9 cellular contexts compared by ENCODE assay signal in the genomic region with DNA sequence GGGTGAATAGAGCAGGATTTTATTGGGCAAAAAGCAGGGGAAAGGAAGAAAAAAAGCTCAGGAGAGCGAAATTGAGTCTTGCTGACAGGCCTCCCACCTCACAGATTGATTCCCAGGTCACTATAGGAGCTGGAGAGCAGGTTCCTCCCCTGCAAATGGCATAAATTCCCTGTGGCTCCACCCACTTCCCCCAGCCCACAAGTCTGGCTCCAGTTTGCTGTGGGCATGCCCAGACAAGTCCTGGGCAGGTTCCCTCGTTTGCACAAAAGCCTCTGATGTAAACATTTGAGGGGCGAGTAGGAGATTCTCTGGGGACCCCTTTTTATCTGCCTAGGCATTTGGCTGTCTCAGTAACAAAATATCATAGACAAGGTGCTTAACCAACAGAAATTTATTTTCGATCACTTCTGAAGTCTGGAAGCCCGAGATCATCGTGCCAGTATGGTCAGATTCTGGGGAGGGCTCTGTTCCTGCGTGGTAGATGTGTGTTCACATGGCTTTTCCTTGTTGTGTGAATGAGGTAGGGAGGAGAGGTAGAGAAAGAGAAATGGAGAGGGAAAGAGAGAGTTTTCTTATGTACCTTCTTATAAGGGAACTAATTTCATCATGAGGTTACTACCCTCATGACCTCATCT.
DNase-seq lines count a peak whose midpoint lies in the region; ATAC-seq, FAIRE-seq and TF ChIP-seq lines count a peak whose summit lies in the region.
"Had no signal": no experiment of that assay in that cellular context is flagged by ENCODE, and none has a peak within 500 bp of the region (broad histone marks: within the 10 kb centered on the region; RNA-seq: fewer than 3 reads in every experiment).

No MANE protein-coding gene starts in this region.

- TF ChIP-seq EP300 in GM12878 (IDR thresholded peaks at IDR 0.05; ENCODE audit: borderline replicate concordance in 1 of 2, control insufficient read depth in 1 of 2, low read depth in 2 of 2, low read length in 2 of 2), result no peak

- WGBS in GM12878 (ENCODE audit: insufficient coverage, insufficient replicate concordance, low lambda C conversion rate, missing lambda C conversion rate), result 17% methylated on average over 7 of the region's 7 CpGs
- WGBS in testis, 2 donors, result 38 to 43% methylated on average over 7 of the region's 7 CpGs

- H3K9me3 ChIP-seq in GM12878 (replicated peaks; ENCODE audit: control insufficient read depth, insufficient read depth, low read length) (no peaks in the 10 kb centered on the region; the same call in 2 of the 3 replicates), testis (no peaks in the 10 kb centered on the region)
- H3K9me3 ChIP-seq: SJSA1 had no signal

- CTCF ChIA-PET in activated naive CD4-positive, alpha-beta T cell treated with anti-CD3 and anti-CD28 coated beads for 36 hours (lab: Charles Lee), result no interaction called here
- CTCF ChIA-PET in activated naive CD4-positive, alpha-beta T cell treated with anti-CD3 and anti-CD28 coated beads, Interleukin-2, amount 10 ng/mL, durations not matched to agents 7 days and 5 days (lab: Charles Lee), result no interaction called here
- CTCF ChIA-PET in GM12878 (lab: Yijun Ruan, JAX), result no interaction called here

- no peaks in the 10 kb centered on the region for H3K36me3 Mint-ChIP-seq in activated naive CD4-positive, alpha-beta T cell treated with anti-CD3 and anti-CD28 coated beads for 36 hours (ENCODE audit: low read depth)
- no peaks in the 10 kb centered on the region for H3K36me3 Mint-ChIP-seq in activated naive CD4-positive, alpha-beta T cell treated with anti-CD3 and anti-CD28 coated beads, Interleukin-2, amount 10 ng/mL, durations not matched to agents 7 days and 5 days
- H3K36me3 Mint-ChIP-seq in activated naive CD8-positive, alpha-beta T cell treated with anti-CD3 and anti-CD28 coated beads for 36 hours, result no peaks in the 10 kb centered on the region

- BruUV-seq in GM12878 (replicated peaks; lab: Mats Ljungman, UMichigan), result no TSS peak

- SMC1A ChIA-PET in GM12878 (lab: Charles Lee; ENCODE audit: uncharacterized antibody, unreplicated experiment), result no interaction called here

- no peaks in the 10 kb centered on the region for H3K4me1 Mint-ChIP-seq in activated naive CD4-positive, alpha-beta T cell treated with anti-CD3 and anti-CD28 coated beads for 36 hours (ENCODE audit: low read depth)
- peaks cover 6% of the 10 kb centered on the region for H3K4me1 Mint-ChIP-seq in activated naive CD4-positive, alpha-beta T cell treated with anti-CD3 and anti-CD28 coated beads, Interleukin-2, amount 10 ng/mL, durations not matched to agents 7 days and 5 days
- no peaks in the 10 kb centered on the region for H3K4me1 Mint-ChIP-seq in activated naive CD8-positive, alpha-beta T cell treated with anti-CD3 and anti-CD28 coated beads for 36 hours

- TF ChIP-seq RAD21 in GM12878 (IDR thresholded peaks at IDR 0.05; ENCODE audit: insufficient read depth, low read depth, low read length), result no peak

- H3K27me3 Mint-ChIP-seq in activated naive CD4-positive, alpha-beta T cell treated with anti-CD3 and anti-CD28 coated beads for 36 hours (ENCODE audit: low read depth), result no peaks in the 10 kb centered on the region
- no peaks in the 10 kb centered on the region for H3K27me3 Mint-ChIP-seq in activated naive CD4-positive, alpha-beta T cell treated with anti-CD3 and anti-CD28 coated beads, Interleukin-2, amount 10 ng/mL, durations not matched to agents 7 days and 5 days
- H3K27me3 Mint-ChIP-seq in activated naive CD8-positive, alpha-beta T cell treated with anti-CD3 and anti-CD28 coated beads for 36 hours, result no peaks in the 10 kb centered on the region

- H3K4me3 ChIP-seq in GM12878 (no peak overlapping the region), testis (no peak overlapping the region)
- H3K4me3 ChIP-seq: SJSA1 had no signal

- H3K36me3 ChIP-seq in GM12878 (ENCODE audit: control insufficient read depth in 2 of 2, insufficient read depth in 2 of 2, low read length in 1 of 2) (no peaks in the 10 kb centered on the region), testis (ENCODE audit: low read depth, missing control alignments) (no peaks in the 10 kb centered on the region)
- H3K36me3 ChIP-seq: SJSA1 had no signal

- no peak for TF ChIP-seq CTCF in GM12878 (IDR thresholded peaks at IDR 0.05 in 2 of 3, conservative IDR thresholded peaks at IDR 0.05 in 1 of 3; ENCODE audit: control insufficient read depth in 2 of 3, extremely low read depth in 1 of 3, insufficient read depth in 1 of 3, low read depth in 3 of 3, low read length in 3 of 3)
- TF ChIP-seq CTCF in testis (IDR thresholded peaks at IDR 0.05), result no peak

- H3K4me2 ChIP-seq in GM12878 (ENCODE audit: control insufficient read depth, insufficient read depth), result no peak overlapping the region

- in situ Hi-C loops in GM12878 (cut with MboI), result no loop called here

- no peaks in the 10 kb centered on the region for H3K4me1 ChIP-seq in GM12878 (ENCODE audit: control insufficient read depth, insufficient read depth, low read length)
- no peaks in the 10 kb centered on the region for H3K4me1 ChIP-seq in testis
- H3K4me1 ChIP-seq: SJSA1 had no signal

- H3K27ac ChIP-seq in GM12878 (ENCODE audit: control insufficient read depth, insufficient read depth), result no peak overlapping the region; the same call in 1 of the 2 replicates
- no peak overlapping the region for H3K27ac ChIP-seq in testis
- H3K27ac ChIP-seq: SJSA1 had no signal

- intact Hi-C loops in activated naive CD4-positive, alpha-beta T cell treated with anti-CD3 and anti-CD28 coated beads for 36 hours (cut with micrococcal nuclease), result no loop called here
- intact Hi-C loops in GM12878 (cut with micrococcal nuclease; ENCODE audit: unreplicated experiment), result no loop called here
- intact Hi-C loops in testis (cut with DNase I; ENCODE audit: low total_unique reads), result no loop called here

- H3K79me2 ChIP-seq in GM12878 (ENCODE audit: control insufficient read depth, insufficient read depth, low read length), result no peaks in the 10 kb centered on the region

- RAD21 ChIA-PET in GM12878 (lab: Charles Lee; ENCODE audit: unreplicated experiment), result no interaction called here

- no peak for TF ChIP-seq POLR2A in GM12878 (IDR thresholded peaks at IDR 0.05; ENCODE audit: low read depth, low read length)
- no peak for TF ChIP-seq POLR2A in testis (IDR thresholded peaks at IDR 0.05)

- H3K9me3 Mint-ChIP-seq in activated naive CD4-positive, alpha-beta T cell treated with anti-CD3 and anti-CD28 coated beads for 36 hours, result peaks cover 4% of the 10 kb centered on the region
- peaks cover 10% of the 10 kb centered on the region for H3K9me3 Mint-ChIP-seq in activated naive CD4-positive, alpha-beta T cell treated with anti-CD3 and anti-CD28 coated beads, Interleukin-2, amount 10 ng/mL, durations not matched to agents 7 days and 5 days
- H3K9me3 Mint-ChIP-seq in activated naive CD8-positive, alpha-beta T cell treated with anti-CD3 and anti-CD28 coated beads for 36 hours, result peaks cover 9% of the 10 kb centered on the region

- no peak for FAIRE-seq in GM12878 (lab: Jason Lieb, UNC)

- no peaks in the 10 kb centered on the region for H3K27me3 ChIP-seq in GM12878 (replicated peaks in 1 of 2; ENCODE audit: control insufficient read depth in 2 of 2, insufficient read depth in 2 of 2, low read length in 1 of 2)
- H3K27me3 ChIP-seq in testis, result no peaks in the 10 kb centered on the region
- H3K27me3 ChIP-seq: SJSA1 had no signal

- H3K27ac Mint-ChIP-seq in activated naive CD4-positive, alpha-beta T cell treated with anti-CD3 and anti-CD28 coated beads for 36 hours, result peak overlapping the region; percentile 28
- H3K27ac Mint-ChIP-seq in activated naive CD4-positive, alpha-beta T cell treated with anti-CD3 and anti-CD28 coated beads, Interleukin-2, amount 10 ng/mL, durations not matched to agents 7 days and 5 days, result no peak overlapping the region
- H3K27ac Mint-ChIP-seq in activated naive CD8-positive, alpha-beta T cell treated with anti-CD3 and anti-CD28 coated beads for 36 hours, result no peak overlapping the region

- no peaks in the 10 kb centered on the region for H4K20me1 ChIP-seq in GM12878 (ENCODE audit: control insufficient read depth, insufficient read depth)

- no peak overlapping the region for H3K9ac ChIP-seq in GM12878 (ENCODE audit: control insufficient read depth, insufficient read depth, low read length)

- no peak overlapping the region for H3K4me3 Mint-ChIP-seq in activated naive CD4-positive, alpha-beta T cell treated with anti-CD3 and anti-CD28 coated beads for 36 hours
- H3K4me3 Mint-ChIP-seq in activated naive CD4-positive, alpha-beta T cell treated with anti-CD3 and anti-CD28 coated beads, Interleukin-2, amount 10 ng/mL, durations not matched to agents 7 days and 5 days, result no peak overlapping the region
- no peak overlapping the region for H3K4me3 Mint-ChIP-seq in activated naive CD8-positive, alpha-beta T cell treated with anti-CD3 and anti-CD28 coated beads for 36 hours

- peak; percentile 83 for ATAC-seq in HG03442 (IDR thresholded peaks at IDR 0.05; ENCODE audit: unreplicated experiment)
- ATAC-seq in GM12878, result peak; percentile 78

- peak; percentile 5 for DNase-seq in activated naive CD4-positive, alpha-beta T cell treated with anti-CD3 and anti-CD28 coated beads for 36 hours
- DNase-seq in activated naive CD4-positive, alpha-beta T cell treated with anti-CD3 and anti-CD28 coated beads, Interleukin-2, amount 10 ng/mL, durations not matched to agents 7 days and 5 days, result no peak
- DNase-seq in GM12878 (ENCODE audit: low read depth, low spot score) (no peak), testis (peak; percentile 19), DMS114 treated with DMSO at 0.1 percent for 48 hours (lab: John Stamatoyannopoulos, UW; ENCODE audit: unreplicated experiment) (no peak), NCI-H1048 (lab: John Stamatoyannopoulos, UW) (no peak)
- DNase-seq in activated naive CD8-positive, alpha-beta T cell treated with anti-CD3 and anti-CD28 coated beads for 36 hours, result no peak

- POLR2A ChIA-PET in GM12878 (lab: Charles Lee), result no interaction called here

- peak overlapping the region; percentile 27 for H2AFZ ChIP-seq in GM12878 (ENCODE audit: control insufficient read depth, low read depth, low read length)

TF ChIP-seq in GM12878, 131 proteins besides CTCF, POLR2A, EP300 and RAD21 (continues in another document):
- 0 out of 2 replicates have a peak, but pooled peaks have one; percentile 18 for TF ChIP-seq NBN (IDR thresholded peaks at IDR 0.05)

Comparison
In these comparisons a context has a peak if more than half of its experiments do, and no peak if none do; other contexts are left out.
1. DNase-seq: peak in activated naive CD4-positive, alpha-beta T cell treated with anti-CD3 and anti-CD28 coated beads for 36 hours (single experiment) and testis (single experiment); none in activated naive CD4-positive, alpha-beta T cell treated with anti-CD3 and anti-CD28 coated beads, Interleukin-2, amount 10 ng/mL, durations not matched to agents 7 days and 5 days (single experiment), GM12878 (single experiment), DMS114 treated with DMSO at 0.1 percent for 48 hours (single experiment), activated naive CD8-positive, alpha-beta T cell treated with anti-CD3 and anti-CD28 coated beads for 36 hours (single experiment) and NCI-H1048 (single experiment).